ENCODE assay signal across 13 cellular contexts in the genomic region with DNA sequence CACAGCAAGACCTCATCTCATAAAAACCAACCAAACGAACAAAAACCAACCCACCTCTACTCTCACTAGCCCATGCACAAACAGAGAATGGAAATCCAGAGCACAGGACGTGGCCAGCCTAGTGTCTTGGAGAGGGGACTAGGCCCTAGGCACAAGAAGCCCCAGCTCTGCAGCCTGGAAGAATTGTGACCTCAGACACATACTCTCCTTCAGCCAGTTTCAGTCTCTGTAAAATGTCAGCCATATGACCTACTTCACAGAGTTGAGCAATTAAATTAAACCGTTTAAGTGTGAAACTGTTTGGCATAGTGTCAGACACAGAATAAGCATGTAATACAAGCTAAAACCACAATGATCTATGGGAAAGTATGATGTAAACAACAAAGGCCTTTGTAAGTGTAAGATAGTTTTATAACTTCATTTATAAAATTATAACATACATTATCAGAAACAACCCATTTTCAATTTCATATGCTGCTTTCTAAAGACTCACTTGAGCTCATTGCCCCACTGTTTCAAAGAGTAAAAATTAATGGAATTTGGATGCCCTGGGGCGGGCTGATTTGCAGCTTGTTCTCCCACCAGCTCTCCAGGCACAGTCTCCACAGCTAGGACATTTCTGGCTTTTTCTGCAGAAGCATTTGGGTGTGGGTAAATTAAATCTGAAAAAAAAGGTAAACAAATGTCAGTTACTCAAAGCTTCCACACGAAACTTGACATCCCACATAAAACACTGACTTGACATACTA. TPM values are rescaled to one million over a fixed set of nuclear protein-coding genes. Genes with fewer than 3 reads are reported as not detected.
DNase-seq lines count a peak whose midpoint lies in the region.
"Had no signal": no experiment of that assay in that cellular context is flagged by ENCODE, and none has a peak within 500 bp of the region (broad histone marks: within the 10 kb centered on the region; RNA-seq: fewer than 3 reads in every experiment).

No MANE protein-coding gene starts in this region.

- in situ Hi-C loops in SK-MEL-5 (cut with HindIII; ENCODE audit: low pct_unique_long_range_greater_than_20kb, low sequenced_read_pairs) = no loop called here

- no peaks in the 10 kb centered on the region for H3K9me3 Mint-ChIP-seq in activated CD4-positive, alpha-beta T cell treated with anti-CD3 and anti-CD28 coated beads, Interleukin-2, amount 10 ng/mL, durations not matched to agents 7 days and 5 days
- no peaks in the 10 kb centered on the region for H3K9me3 Mint-ChIP-seq in stimulated activated naive CD8-positive, alpha-beta T cell treated with anti-CD3 and anti-CD28 coated beads, Interleukin-15, Interleukin-2, amounts not matched to agents 100 ng/mL and 50 ng/mL, for 24 hours

- H3K4me1 Mint-ChIP-seq in activated CD4-positive, alpha-beta T cell treated with anti-CD3 and anti-CD28 coated beads, Interleukin-2, amount 10 ng/mL, durations not matched to agents 7 days and 5 days = peaks cover 90% of the 10 kb centered on the region
- H3K4me1 Mint-ChIP-seq in stimulated activated naive CD8-positive, alpha-beta T cell treated with anti-CD3 and anti-CD28 coated beads, Interleukin-15, Interleukin-2, amounts not matched to agents 100 ng/mL and 50 ng/mL, for 24 hours (ENCODE audit: low read depth) = peaks cover 97% of the 10 kb centered on the region

- no peak for DNase-seq in activated CD4-positive, alpha-beta T cell treated with anti-CD3 and anti-CD28 coated beads, Interleukin-2, amount 10 ng/mL, durations not matched to agents 7 days and 5 days
- no peak for DNase-seq in activated CD4-positive, alpha-beta T cell treated with anti-CD3 and anti-CD28 coated beads, Interleukin-2, amount 50 U/mL, for 48 hours
- DNase-seq in SK-MEL-5 (ENCODE audit: low read depth, low spot score) (peak; percentile 71), fibroblast of gingiva (ENCODE audit: low read depth) (peak; percentile 57), inferior parietal cortex (ENCODE audit: extremely low spot score) (no peak), DMS153 treated with DMSO at 0.1 percent for 48 hours (lab: John Stamatoyannopoulos, UW; ENCODE audit: unreplicated experiment) (no peak), germinal center (ENCODE audit: low spot score) (no peak)
- DNase-seq: NCI-H82; stimulated activated naive CD4-positive, alpha-beta T cell had no signal

- no peaks in the 10 kb centered on the region for H3K27me3 Mint-ChIP-seq in activated CD4-positive, alpha-beta T cell treated with anti-CD3 and anti-CD28 coated beads, Interleukin-2, amount 10 ng/mL, durations not matched to agents 7 days and 5 days
- no peaks in the 10 kb centered on the region for H3K27me3 Mint-ChIP-seq in stimulated activated naive CD8-positive, alpha-beta T cell treated with anti-CD3 and anti-CD28 coated beads, Interleukin-15, Interleukin-2, amounts not matched to agents 100 ng/mL and 50 ng/mL, for 24 hours

- CTCF ChIA-PET in activated CD4-positive, alpha-beta T cell treated with anti-CD3 and anti-CD28 coated beads, Interleukin-2, amount 10 ng/mL, durations not matched to agents 7 days and 5 days (lab: Charles Lee) = interaction anchor here (0.5 to 1.2 kb wide), 3 partner anchors 17 to 1836 kb away, joined by 3 to 5 read pairs (median 4); no protein-coding TSS in a partner anchor

- H3K27ac Mint-ChIP-seq in activated CD4-positive, alpha-beta T cell treated with anti-CD3 and anti-CD28 coated beads, Interleukin-2, amount 10 ng/mL, durations not matched to agents 7 days and 5 days = peak overlapping the region; percentile 80
- H3K27ac Mint-ChIP-seq in stimulated activated naive CD8-positive, alpha-beta T cell treated with anti-CD3 and anti-CD28 coated beads, Interleukin-15, Interleukin-2, amounts not matched to agents 100 ng/mL and 50 ng/mL, for 24 hours = peak overlapping the region; percentile 97

- H3K36me3 Mint-ChIP-seq in activated CD4-positive, alpha-beta T cell treated with anti-CD3 and anti-CD28 coated beads, Interleukin-2, amount 10 ng/mL, durations not matched to agents 7 days and 5 days (ENCODE audit: low read depth) = peaks cover 66% of the 10 kb centered on the region
- peaks cover 36% of the 10 kb centered on the region for H3K36me3 Mint-ChIP-seq in stimulated activated naive CD8-positive, alpha-beta T cell treated with anti-CD3 and anti-CD28 coated beads, Interleukin-15, Interleukin-2, amounts not matched to agents 100 ng/mL and 50 ng/mL, for 24 hours (ENCODE audit: low read depth)

- H3K4me3 Mint-ChIP-seq in activated CD4-positive, alpha-beta T cell treated with anti-CD3 and anti-CD28 coated beads, Interleukin-2, amount 10 ng/mL, durations not matched to agents 7 days and 5 days = no peak overlapping the region
- peak overlapping the region; percentile 44 for H3K4me3 Mint-ChIP-seq in stimulated activated naive CD8-positive, alpha-beta T cell treated with anti-CD3 and anti-CD28 coated beads, Interleukin-15, Interleukin-2, amounts not matched to agents 100 ng/mL and 50 ng/mL, for 24 hours

- POLR2A ChIA-PET in activated CD4-positive, alpha-beta T cell treated with anti-CD3 and anti-CD28 coated beads, Interleukin-2, amount 10 ng/mL, durations not matched to agents 7 days and 5 days (lab: Charles Lee) = interaction anchor here (0.6 kb wide), 1 partner anchor 16 kb away, joined by 4 read pairs; no protein-coding TSS in a partner anchor

RNA-seq across cellular contexts. Expression of a gene that starts 32.9 kb away (rescaled TPM):
- 10 to 100 TPM; 77.2 to 83.7 TPM for total RNA-seq in activated CD4-positive, alpha-beta T cell treated with anti-CD3 and anti-CD28 coated beads, Interleukin-2, amount 10 ng/mL, durations not matched to agents 7 days and 5 days
- total RNA-seq in SK-MEL-5 (2014; rRNA removed; shearing (Covaris generic)) = 15.6 and 16.8 TPM in 2 replicates
- polyA plus RNA-seq in SK-MEL-5 (2015; cell fraction: cytosol; rRNA removed) = 15.5 and 20.1 TPM in 2 replicates
- polyA plus RNA-seq in SK-MEL-5 (2015; cell fraction: nucleus; rRNA removed) = 21.0 and 34.3 TPM in 2 replicates

RNA-seq across cellular contexts. Expression of a gene that starts 47.8 kb away (rescaled TPM):
- not detected for total RNA-seq in activated CD4-positive, alpha-beta T cell treated with anti-CD3 and anti-CD28 coated beads, Interleukin-2, amount 10 ng/mL, durations not matched to agents 7 days and 5 days
- total RNA-seq in SK-MEL-5 (2014; rRNA removed; shearing (Covaris generic)) = not detected in 2 replicates
- polyA plus RNA-seq in SK-MEL-5 (2015; cell fraction: cytosol; rRNA removed) = not detected in 2 replicates
- not detected in 2 replicates for polyA plus RNA-seq in SK-MEL-5 (2015; cell fraction: nucleus; rRNA removed)
- total RNA-seq: LHCN-M2, liver, skeletal muscle tissue had no signal
- polyA plus RNA-seq: liver had no signal

Comparison
In these comparisons a context has a peak if more than half of its experiments do, and no peak if none do; other contexts are left out.
1. DNase-seq: peak in SK-MEL-5 (single experiment) and fibroblast of gingiva (single experiment); none in activated CD4-positive, alpha-beta T cell treated with anti-CD3 and anti-CD28 coated beads, Interleukin-2, amount 10 ng/mL, durations not matched to agents 7 days and 5 days (single experiment), activated CD4-positive, alpha-beta T cell treated with anti-CD3 and anti-CD28 coated beads, Interleukin-2, amount 50 U/mL, for 48 hours (0 of 2), inferior parietal cortex (single experiment), DMS153 treated with DMSO at 0.1 percent for 48 hours (single experiment) and germinal center (single experiment).